13 cellular contexts compared by ENCODE assay signal in the genomic region with DNA sequence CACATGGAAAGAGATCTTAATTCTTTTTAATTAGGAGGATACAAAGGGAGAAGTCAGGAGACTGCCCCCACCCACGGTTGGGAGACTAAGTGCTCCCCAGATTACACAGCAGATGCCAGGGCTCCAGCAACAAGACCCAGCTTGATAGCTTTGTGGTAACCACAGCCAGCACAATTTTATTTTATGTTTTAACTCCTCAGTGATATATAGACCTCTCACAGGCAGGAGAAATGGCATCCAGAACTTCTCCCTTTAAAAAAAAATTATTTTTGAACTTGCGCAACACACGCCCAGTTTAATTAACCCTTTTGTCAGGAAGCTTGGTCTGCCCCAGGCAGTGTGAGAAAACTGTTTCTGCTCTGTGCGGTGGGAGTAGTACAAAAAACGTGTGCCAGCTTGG.
DNase-seq lines count a peak whose midpoint lies in the region; ATAC-seq and TF ChIP-seq lines count a peak whose summit lies in the region.
"Had no signal": no experiment of that assay in that cellular context is flagged by ENCODE, and none has a peak within 500 bp of the region (broad histone marks: within the 10 kb centered on the region; RNA-seq: fewer than 3 reads in every experiment).

No MANE protein-coding gene starts in this region.

- POLR2A ChIA-PET in CD8-positive, alpha-beta memory T cell (lab: Charles Lee), result interaction anchor here (0.7 to 4.6 kb wide), 3 partner anchors 10 to 79 kb away, joined by 4 to 63 read pairs (median 7); partner anchors contain the start of gene SSBP3
- POLR2A ChIA-PET in SK-N-SH (lab: Yijun Ruan, JAX), result no interaction called here

- peaks cover 0 to 3% of the 10 kb centered on the region in 2 donors for H3K27me3 Mint-ChIP-seq in CD8-positive, alpha-beta memory T cell
- no peaks in the 10 kb centered on the region for H3K27me3 Mint-ChIP-seq in central memory CD8-positive, alpha-beta T cell

- H3K4me3 Mint-ChIP-seq in CD8-positive, alpha-beta memory T cell, result peak overlapping the region in 6 of 7 donors; percentile 25 to 85 (median 50)
- H3K4me3 Mint-ChIP-seq in central memory CD8-positive, alpha-beta T cell, result no peak overlapping the region
- H3K4me3 Mint-ChIP-seq: activated CD4-positive, alpha-beta memory T cell treated with anti-CD3 and anti-CD28 coated beads for 36 hours; activated naive CD4-positive, alpha-beta T cell treated with anti-CD3 and anti-CD28 coated beads, Interleukin-2, amount 10 ng/mL, durations not matched to agents 7 days and 5 days had no signal

- H3K4me3 ChIP-seq in CD8-positive, alpha-beta memory T cell (ENCODE audit: low read length), result no peak overlapping the region
- H3K4me3 ChIP-seq in osteoblast (ENCODE audit: insufficient read depth, low read length) (no peak overlapping the region), SK-N-SH (ENCODE audit: low read depth in 2 of 2, low read length in 1 of 2) (no peak overlapping the region), BE2C (ENCODE audit: low read depth, low read length) (no peak overlapping the region)

- no peaks in the 10 kb centered on the region for H3K9me2 ChIP-seq in SK-N-SH

- peak overlapping the region; percentile 40 to 95 (median 64) for H3K27ac Mint-ChIP-seq in CD8-positive, alpha-beta memory T cell
- peak overlapping the region; percentile 80 for H3K27ac Mint-ChIP-seq in central memory CD8-positive, alpha-beta T cell (ENCODE audit: low read depth)
- H3K27ac Mint-ChIP-seq: activated CD4-positive, alpha-beta memory T cell treated with anti-CD3 and anti-CD28 coated beads for 36 hours; activated naive CD4-positive, alpha-beta T cell treated with anti-CD3 and anti-CD28 coated beads, Interleukin-2, amount 10 ng/mL, durations not matched to agents 7 days and 5 days had no signal

- no peaks in the 10 kb centered on the region for H3K9me3 ChIP-seq in CD8-positive, alpha-beta memory T cell (ENCODE audit: low read length)
- H3K9me3 ChIP-seq in osteoblast (ENCODE audit: low read depth, low read length) (no peaks in the 10 kb centered on the region), SK-N-SH (no peaks in the 10 kb centered on the region), BE2C (no peaks in the 10 kb centered on the region)

- H4K20me1 ChIP-seq in osteoblast (ENCODE audit: insufficient read depth, low read length) (no peaks in the 10 kb centered on the region), SK-N-SH (ENCODE audit: insufficient read depth) (no peaks in the 10 kb centered on the region)

- peaks cover 0 to 1% (median 0%) of the 10 kb centered on the region in 5 donors for H3K9me3 Mint-ChIP-seq in CD8-positive, alpha-beta memory T cell
- no peaks in the 10 kb centered on the region for H3K9me3 Mint-ChIP-seq in central memory CD8-positive, alpha-beta T cell
- H3K9me3 Mint-ChIP-seq: activated CD4-positive, alpha-beta memory T cell treated with anti-CD3 and anti-CD28 coated beads for 36 hours; activated naive CD4-positive, alpha-beta T cell treated with anti-CD3 and anti-CD28 coated beads, Interleukin-2, amount 10 ng/mL, durations not matched to agents 7 days and 5 days had no signal

- H3K27me3 ChIP-seq in CD8-positive, alpha-beta memory T cell (ENCODE audit: insufficient read depth, low read length, poor library complexity, severe bottlenecking), result no peaks in the 10 kb centered on the region
- peaks cover 10% of the 10 kb centered on the region for H3K27me3 ChIP-seq in osteoblast (ENCODE audit: insufficient read depth, low read length)
- no peaks in the 10 kb centered on the region for H3K27me3 ChIP-seq in SK-N-SH (ENCODE audit: insufficient read depth)
- no peaks in the 10 kb centered on the region for H3K27me3 ChIP-seq in BE2C

- no peak for TF ChIP-seq EP300 in SK-N-SH (IDR thresholded peaks at IDR 0.05; ENCODE audit: borderline replicate concordance in 1 of 2, low read depth in 1 of 2, low read length in 1 of 2)

- peaks cover 0 to 2% (median 0%) of the 10 kb centered on the region in 3 donors for H3K36me3 Mint-ChIP-seq in CD8-positive, alpha-beta memory T cell
- H3K36me3 Mint-ChIP-seq in central memory CD8-positive, alpha-beta T cell (ENCODE audit: insufficient read depth), result peaks cover 4% of the 10 kb centered on the region
- H3K36me3 Mint-ChIP-seq: activated CD4-positive, alpha-beta memory T cell treated with anti-CD3 and anti-CD28 coated beads for 36 hours; activated naive CD4-positive, alpha-beta T cell treated with anti-CD3 and anti-CD28 coated beads, Interleukin-2, amount 10 ng/mL, durations not matched to agents 7 days and 5 days had no signal

- WGBS in SK-N-SH (ENCODE audit: low lambda C conversion rate), result 67% methylated on average over 5 of the region's 5 CpGs

- peaks cover 52% of the 10 kb centered on the region for H3K4me1 ChIP-seq in CD8-positive, alpha-beta memory T cell (ENCODE audit: insufficient read depth, low read length)
- H3K4me1 ChIP-seq in osteoblast (ENCODE audit: insufficient read depth, low read length) (peaks cover 14% of the 10 kb centered on the region), SK-N-SH (ENCODE audit: control insufficient read depth in 1 of 2, insufficient read depth in 2 of 2, low read depth in 1 of 2, low read length in 1 of 2) (peaks cover 11 to 24% of the 10 kb centered on the region in 2 experiments; a peak in 3 of 4 replicates), BE2C (peaks cover 10% of the 10 kb centered on the region)

- H3K27ac ChIP-seq in CD8-positive, alpha-beta memory T cell (ENCODE audit: low read depth, low read length), result no peak overlapping the region
- H3K27ac ChIP-seq in osteoblast (ENCODE audit: low read depth, low read length) (no peak overlapping the region), SK-N-SH (ENCODE audit: low read depth in 2 of 2, low read length in 1 of 2) (no peak overlapping the region)

- H3F3A ChIP-seq in SK-N-SH (replicated peaks; ENCODE audit: insufficient read depth), result peaks cover 5% of the 10 kb centered on the region

- H3K9ac ChIP-seq in SK-N-SH, result no peak overlapping the region

- no peak for TF ChIP-seq RAD21 in SK-N-SH (IDR thresholded peaks at IDR 0.05; ENCODE audit: low read length)

- peaks cover 62 to 68% (median 67%) of the 10 kb centered on the region in 3 donors for H3K4me1 Mint-ChIP-seq in CD8-positive, alpha-beta memory T cell
- H3K4me1 Mint-ChIP-seq in central memory CD8-positive, alpha-beta T cell, result peaks cover 66% of the 10 kb centered on the region

- TF ChIP-seq CTCF in osteoblast (IDR thresholded peaks at IDR 0.05; ENCODE audit: extremely low read depth, low read depth, low read length) (no peak), SK-N-SH (IDR thresholded peaks at IDR 0.05) (no peak), BE2C (IDR thresholded peaks at IDR 0.05; ENCODE audit: low read depth, low read length) (no peak)

- H3K36me3 ChIP-seq in CD8-positive, alpha-beta memory T cell (ENCODE audit: insufficient read depth, low read length), result no peaks in the 10 kb centered on the region
- H3K36me3 ChIP-seq in osteoblast (ENCODE audit: insufficient read depth, low read length) (no peaks in the 10 kb centered on the region), SK-N-SH (replicated peaks in 1 of 2; ENCODE audit: control insufficient read depth in 1 of 2, insufficient read depth in 2 of 2, low read length in 1 of 2) (no peaks in the 10 kb centered on the region), BE2C (no peaks in the 10 kb centered on the region)

- H2AFZ ChIP-seq in osteoblast (ENCODE audit: low read length), result no peak overlapping the region
- no peak overlapping the region for H2AFZ ChIP-seq in SK-N-SH (ENCODE audit: low read depth)

- no peak for ATAC-seq in central memory CD8-positive, alpha-beta T cell (replicated peaks; ENCODE audit: extremely low read depth, poor library complexity, severe bottlenecking)
- ATAC-seq: right cardiac atrium had no signal

- no peak for DNase-seq in CD8-positive, alpha-beta memory T cell
- DNase-seq in MV-4-11 (lab: John Stamatoyannopoulos, UW), result peak; percentile 72
- no peak for DNase-seq in central memory CD8-positive, alpha-beta T cell (ENCODE audit: low spot score in 2 of 2)
- DNase-seq in osteoblast (ENCODE audit: insufficient read length, low spot score, missing footprints), result peak; percentile 85
- DNase-seq in DMS153 (lab: John Stamatoyannopoulos, UW), result no peak
- DNase-seq in SK-N-SH, result no peak
- no peak for DNase-seq in BE2C
- DNase-seq: activated CD4-positive, alpha-beta memory T cell treated with anti-CD3 and anti-CD28 coated beads for 36 hours; activated naive CD4-positive, alpha-beta T cell treated with anti-CD3 and anti-CD28 coated beads, Interleukin-2, amount 10 ng/mL, durations not matched to agents 7 days and 5 days; cerebellar nuclear complex; COR-L47; midbrain; right cardiac atrium had no signal

- no peak overlapping the region for H3K4me2 ChIP-seq in osteoblast (ENCODE audit: insufficient read depth, low read length)
- no peak overlapping the region for H3K4me2 ChIP-seq in SK-N-SH

- CTCF ChIA-PET in CD8-positive, alpha-beta memory T cell (lab: Charles Lee), result interaction anchor here (1.2 to 2.5 kb wide), 4 partner anchors 13 to 78 kb away, joined by 4 to 9 read pairs (median 5); no protein-coding TSS in a partner anchor
- CTCF ChIA-PET in SK-N-SH (lab: Yijun Ruan, JAX), result interaction anchor here (1.7 kb wide), 1 partner anchor 360 kb away, joined by 5 read pairs; no protein-coding TSS in a partner anchor

- no peaks in the 10 kb centered on the region for H3K79me2 ChIP-seq in osteoblast (ENCODE audit: insufficient read depth, low read length)
- H3K79me2 ChIP-seq in SK-N-SH (ENCODE audit: insufficient read depth), result no peaks in the 10 kb centered on the region

TF ChIP-seq in SK-N-SH, 30 proteins besides CTCF, POLR2A, EP300 and RAD21 (continues in another document):
- TF ChIP-seq, protein P1, sequence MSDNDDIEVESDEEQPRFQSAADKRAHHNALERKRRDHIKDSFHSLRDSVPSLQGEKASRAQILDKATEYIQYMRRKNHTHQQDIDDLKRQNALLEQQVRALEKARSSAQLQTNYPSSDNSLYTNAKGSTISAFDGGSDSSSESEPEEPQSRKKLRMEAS (IDR thresholded peaks at IDR 0.05; ENCODE audit: low read depth), result no peak

Comparison
In these comparisons a context has a peak if more than half of its experiments do, and no peak if none do; other contexts are left out.
1. DNase-seq: peak in MV-4-11 (single experiment) and osteoblast (single experiment); none in CD8-positive, alpha-beta memory T cell (0 of 5), central memory CD8-positive, alpha-beta T cell (0 of 2), DMS153 (single experiment), SK-N-SH (single experiment) and BE2C (single experiment).